In the genomic region with DNA sequence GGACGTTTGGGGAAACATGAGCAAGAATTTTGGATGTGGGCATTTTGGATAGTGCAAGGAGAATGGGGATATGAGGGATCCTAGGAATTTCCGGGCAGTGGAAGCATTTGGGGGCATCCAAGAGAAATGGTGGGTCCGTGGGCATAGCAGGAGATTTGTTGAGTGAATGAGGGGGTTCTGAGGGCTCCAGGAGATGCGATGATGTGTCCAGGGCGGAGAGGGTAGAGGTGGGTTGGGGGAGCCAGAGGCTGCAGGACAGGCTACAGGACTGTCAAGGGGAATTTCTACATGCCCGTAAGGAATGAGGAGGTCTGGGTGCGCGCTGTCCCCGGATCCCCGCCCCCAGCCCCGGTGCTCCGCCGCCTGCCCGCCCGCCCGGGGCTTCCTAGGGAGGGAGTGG, we compare ENCODE assay signal across 8 cellular contexts. TPM values are rescaled to one million over a fixed set of nuclear protein-coding genes. Genes with fewer than 3 reads are reported as not detected.
DNase-seq lines count a peak whose midpoint lies in the region; ATAC-seq and TF ChIP-seq lines count a peak whose summit lies in the region.

No MANE protein-coding gene starts in this region.

- no peak for DNase-seq in SK-N-DZ (ENCODE audit: low spot score)
- no peak for DNase-seq in NK-92 (lab: John Stamatoyannopoulos, UW; ENCODE audit: unreplicated experiment)

- H3K4me1 Mint-ChIP-seq in stimulated activated memory B cell treated with anti-CD40 and anti-IgM and Interleukin-4, amounts not matched to agents 10 μg/mL and 1 μg/mL and 100 μg/mL, for 72 hours = peaks cover 23% of the 10 kb centered on the region

- peak; percentile 4 for ATAC-seq in GM21717 (IDR thresholded peaks at IDR 0.05; ENCODE audit: unreplicated experiment)
- ATAC-seq in stimulated activated memory B cell treated with anti-CD40 and anti-IgM and Interleukin-4, amounts not matched to agents 10 μg/mL and 1 μg/mL and 100 μg/mL, for 72 hours = no peak
- ATAC-seq in HG02588 (IDR thresholded peaks at IDR 0.05; ENCODE audit: unreplicated experiment) = no peak

- H3K27me3 Mint-ChIP-seq in stimulated activated memory B cell treated with anti-CD40 and anti-IgM and Interleukin-4, amounts not matched to agents 10 μg/mL and 1 μg/mL and 100 μg/mL, for 72 hours = no peaks in the 10 kb centered on the region

- H3K9me3 Mint-ChIP-seq in stimulated activated memory B cell treated with anti-CD40 and anti-IgM and Interleukin-4, amounts not matched to agents 10 μg/mL and 1 μg/mL and 100 μg/mL, for 72 hours = no peaks in the 10 kb centered on the region

- TF ChIP-seq CTCF in 22Rv1 (IDR thresholded peaks at IDR 0.05) (no peak), WI38 (IDR thresholded peaks at IDR 0.05; ENCODE audit: low read depth, low read length) (no peak)

- H3K27ac Mint-ChIP-seq in stimulated activated memory B cell treated with anti-CD40 and anti-IgM and Interleukin-4, amounts not matched to agents 10 μg/mL and 1 μg/mL and 100 μg/mL, for 72 hours = peak overlapping the region; percentile 73

- H3K27ac ChIP-seq in 22Rv1 = peak overlapping the region; percentile 64

- peak overlapping the region; percentile 98 for H3K4me3 Mint-ChIP-seq in stimulated activated memory B cell treated with anti-CD40 and anti-IgM and Interleukin-4, amounts not matched to agents 10 μg/mL and 1 μg/mL and 100 μg/mL, for 72 hours

- H3K4me3 ChIP-seq in WI38 (ENCODE audit: low read depth, low read length) (peak overlapping the region; percentile 76), iPS-11a (ENCODE audit: low read depth, low read length) (peak overlapping the region; percentile 71)

- peaks cover 13% of the 10 kb centered on the region for H3K36me3 Mint-ChIP-seq in stimulated activated memory B cell treated with anti-CD40 and anti-IgM and Interleukin-4, amounts not matched to agents 10 μg/mL and 1 μg/mL and 100 μg/mL, for 72 hours

RNA-seq across cellular contexts. Expression of a gene that starts 0.4 kb away (rescaled TPM):
- 7.3 and 8.2 TPM in 2 replicates for polyA plus RNA-seq in SK-N-DZ (2014; cell fraction: cytosol; rRNA removed)
- 5.9 and 7.1 TPM in 2 replicates for polyA plus RNA-seq in SK-N-DZ (2014; cell fraction: nucleus; rRNA removed)

RNA-seq across cellular contexts. Expression of a gene that starts 1.2 kb away (rescaled TPM):
- 0.38 and 1.7 TPM in 2 replicates for polyA plus RNA-seq in SK-N-DZ (2014; cell fraction: cytosol; rRNA removed)
- polyA plus RNA-seq in SK-N-DZ (2014; cell fraction: nucleus; rRNA removed) = 18.8 and 21.0 TPM in 2 replicates

RNA-seq across cellular contexts. Expression of a gene that starts 8.2 kb away (rescaled TPM):
- 262 and 269 TPM in 2 replicates for polyA plus RNA-seq in SK-N-DZ (2014; cell fraction: cytosol; rRNA removed)
- 116 and 149 TPM in 2 replicates for polyA plus RNA-seq in SK-N-DZ (2014; cell fraction: nucleus; rRNA removed)

RNA-seq across cellular contexts. Expression of a gene that starts 32.1 kb away (rescaled TPM):
- polyA plus RNA-seq in SK-N-DZ (2014; cell fraction: cytosol; rRNA removed) = not detected in 2 replicates
- polyA plus RNA-seq in SK-N-DZ (2014; cell fraction: nucleus; rRNA removed) = not detected in 2 replicates

RNA-seq across cellular contexts. Expression of a gene that starts 43.9 kb away (rescaled TPM):
- 3.0 and 3.2 TPM in 2 replicates for polyA plus RNA-seq in SK-N-DZ (2014; cell fraction: cytosol; rRNA removed)
- 2.7 and 2.8 TPM in 2 replicates for polyA plus RNA-seq in SK-N-DZ (2014; cell fraction: nucleus; rRNA removed)
